8 cellular contexts compared by ENCODE assay signal in the genomic region with DNA sequence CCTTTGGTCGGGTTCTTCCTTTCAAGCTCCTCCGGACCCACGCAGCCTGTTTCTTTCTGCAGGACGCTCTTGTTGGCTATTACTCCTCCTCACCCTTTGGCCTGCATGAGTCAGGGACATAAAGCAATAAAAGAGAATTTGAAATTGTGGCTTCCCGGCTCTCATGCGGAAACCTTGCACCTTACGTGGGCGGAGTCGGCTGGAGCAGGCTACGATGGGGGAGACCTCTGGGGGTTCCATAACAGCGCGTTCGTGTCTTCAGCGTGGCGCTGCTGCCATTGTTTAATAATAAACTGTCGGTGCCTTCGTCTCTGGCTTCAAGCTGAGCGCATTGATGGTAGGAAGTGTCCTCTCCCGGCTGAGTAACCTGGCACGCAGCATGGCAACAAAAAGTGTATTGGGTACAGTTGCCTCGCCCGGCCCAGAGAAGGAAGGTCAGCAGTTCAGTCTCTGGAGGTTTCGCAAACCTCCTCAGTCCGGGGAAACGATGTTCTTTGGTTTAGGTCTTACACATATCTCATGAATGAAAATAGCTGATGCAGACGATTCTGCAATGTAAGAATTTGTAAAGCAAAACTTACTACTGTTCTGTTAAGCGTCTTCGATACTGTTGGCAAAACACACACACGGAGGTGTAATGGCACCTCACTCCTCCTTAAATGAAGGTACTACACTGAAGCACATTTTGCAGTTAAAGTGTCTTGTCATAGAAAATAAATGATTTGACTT. TPM values are rescaled to one million over a fixed set of nuclear protein-coding genes. Genes with fewer than 3 reads are reported as not detected.
A peak's percentile ranks its signal among the peaks of the same experiment; 100 is the strongest.
DNase-seq lines count a peak whose midpoint lies in the region; ATAC-seq lines count a peak whose summit lies in the region.

No MANE protein-coding gene starts in this region.

- no peaks in the 10 kb centered on the region for H3K36me3 ChIP-seq in MG63

- H3K4me1 Mint-ChIP-seq in activated CD4-positive, alpha-beta T cell treated with anti-CD3 and anti-CD28 coated beads, Interleukin-2, amount 10 ng/mL, durations not matched to agents 24 days and 14 days, result peaks cover 22% of the 10 kb centered on the region
- peaks cover 23% of the 10 kb centered on the region for H3K4me1 Mint-ChIP-seq in activated T-helper 17 cell treated with anti-CD3 and anti-CD28 coated beads, Interleukin-2, amount 50 U/mL, for 72 hours

- peaks cover 23% of the 10 kb centered on the region for H3K27me3 Mint-ChIP-seq in activated CD4-positive, alpha-beta T cell treated with anti-CD3 and anti-CD28 coated beads, Interleukin-2, amount 10 ng/mL, durations not matched to agents 24 days and 14 days
- no peaks in the 10 kb centered on the region for H3K27me3 Mint-ChIP-seq in activated T-helper 17 cell treated with anti-CD3 and anti-CD28 coated beads, Interleukin-2, amount 50 U/mL, for 72 hours

- H3K9me3 ChIP-seq in MG63, result no peaks in the 10 kb centered on the region

- H3K27ac Mint-ChIP-seq in activated CD4-positive, alpha-beta T cell treated with anti-CD3 and anti-CD28 coated beads, Interleukin-2, amount 10 ng/mL, durations not matched to agents 24 days and 14 days, result peak overlapping the region; percentile 86
- peak overlapping the region; percentile 99 for H3K27ac Mint-ChIP-seq in activated T-helper 17 cell treated with anti-CD3 and anti-CD28 coated beads, Interleukin-2, amount 50 U/mL, for 72 hours

- peaks cover 18% of the 10 kb centered on the region for H3K36me3 Mint-ChIP-seq in activated CD4-positive, alpha-beta T cell treated with anti-CD3 and anti-CD28 coated beads, Interleukin-2, amount 10 ng/mL, durations not matched to agents 24 days and 14 days (ENCODE audit: low read depth)
- H3K36me3 Mint-ChIP-seq in activated T-helper 17 cell treated with anti-CD3 and anti-CD28 coated beads, Interleukin-2, amount 50 U/mL, for 72 hours (ENCODE audit: low read depth), result peaks cover 6% of the 10 kb centered on the region

- H3K4me3 ChIP-seq in MG63, result peak overlapping the region; percentile 81

- no peaks in the 10 kb centered on the region for H3K27me3 ChIP-seq in MG63

- H3K9me3 Mint-ChIP-seq in activated CD4-positive, alpha-beta T cell treated with anti-CD3 and anti-CD28 coated beads, Interleukin-2, amount 10 ng/mL, durations not matched to agents 24 days and 14 days, result no peaks in the 10 kb centered on the region
- no peaks in the 10 kb centered on the region for H3K9me3 Mint-ChIP-seq in activated T-helper 17 cell treated with anti-CD3 and anti-CD28 coated beads, Interleukin-2, amount 50 U/mL, for 72 hours

- intact Hi-C loops in activated CD4-positive, alpha-beta T cell treated with anti-CD3 and anti-CD28 coated beads, Interleukin-2, amount 10 ng/mL, durations not matched to agents 24 days and 14 days (cut with micrococcal nuclease), result loop anchor here (2.0 to 10.0 kb wide), 7 partner anchors 130 to 760 kb away; a partner anchor contains a TSS
- intact Hi-C loops in cardiac septum (cut with DNase I) (loop anchor here (5.0 kb wide), 1 partner anchor 98 kb away; no protein-coding TSS in a partner anchor), posterior cingulate gyrus (cut with DNase I) (loop anchor here (5.0 kb wide), 1 partner anchor 322 kb away; a partner anchor contains a TSS)

- DNase-seq in activated CD4-positive, alpha-beta T cell treated with anti-CD3 and anti-CD28 coated beads, Interleukin-2, amount 10 ng/mL, durations not matched to agents 24 days and 14 days, result no peak
- no peak for DNase-seq in activated CD4-positive, alpha-beta T cell treated with anti-CD3 and anti-CD28 coated beads for 48 hours
- peak; percentile 43 for DNase-seq in HCEC 1CT
- DNase-seq in MG63, result peak; percentile 67
- peak; percentile 82 for DNase-seq in cardiac septum (ENCODE audit: low spot score)
- DNase-seq in posterior cingulate gyrus, result peak in 7 of 10 donors; percentile 12 to 84 (median 24)
- DNase-seq in NCI-H1436 treated with DMSO at 0.1 percent for 48 hours (lab: John Stamatoyannopoulos, UW), result no peak

- H3K4me3 Mint-ChIP-seq in activated CD4-positive, alpha-beta T cell treated with anti-CD3 and anti-CD28 coated beads, Interleukin-2, amount 10 ng/mL, durations not matched to agents 24 days and 14 days, result peak overlapping the region; percentile 100
- peak overlapping the region; percentile 94 for H3K4me3 Mint-ChIP-seq in activated T-helper 17 cell treated with anti-CD3 and anti-CD28 coated beads, Interleukin-2, amount 50 U/mL, for 72 hours

- peak; percentile 30 for ATAC-seq in activated T-helper 17 cell treated with anti-CD3 and anti-CD28 coated beads, Interleukin-2, amount 50 U/mL, for 72 hours (replicated peaks)

RNA-seq across cellular contexts. Expression of a gene that starts 0.6 kb away (rescaled TPM):
- 9.0 and 9.4 TPM in 2 replicates for total RNA-seq in activated CD4-positive, alpha-beta T cell treated with anti-CD3 and anti-CD28 coated beads, Interleukin-2, amount 10 ng/mL, durations not matched to agents 24 days and 14 days
- 1.2 and 5.1 TPM in 2 replicates for total RNA-seq in MG63 (2014; rRNA removed; shearing (Covaris generic); ENCODE audit: low replicate concordance)
- total RNA-seq in activated T-helper 17 cell treated with anti-CD3 and anti-CD28 coated beads, Interleukin-2, amount 50 U/mL, for 72 hours, result 10 to 100 TPM; 10.8 to 14.8 TPM
- 19.5 TPM for total RNA-seq in cardiac septum

RNA-seq across cellular contexts. Expression of a gene that starts 4.5 kb away (rescaled TPM):
- total RNA-seq in activated CD4-positive, alpha-beta T cell treated with anti-CD3 and anti-CD28 coated beads, Interleukin-2, amount 10 ng/mL, durations not matched to agents 24 days and 14 days, result 0.16 and 0.21 TPM in 2 replicates
- not detected in 2 replicates for total RNA-seq in MG63 (2014; rRNA removed; shearing (Covaris generic); ENCODE audit: low replicate concordance)
- total RNA-seq in activated T-helper 17 cell treated with anti-CD3 and anti-CD28 coated beads, Interleukin-2, amount 50 U/mL, for 72 hours, result under 1 TPM; 0.09 to 0.48 TPM
- 1.2 TPM for total RNA-seq in cardiac septum

Comparison
In these comparisons a context has a peak if more than half of its experiments do, and no peak if none do; other contexts are left out.
1. DNase-seq: peak in HCEC 1CT (single experiment), MG63 (single experiment), cardiac septum (single experiment) and posterior cingulate gyrus (7 of 10); none in activated CD4-positive, alpha-beta T cell treated with anti-CD3 and anti-CD28 coated beads, Interleukin-2, amount 10 ng/mL, durations not matched to agents 24 days and 14 days (single experiment), activated CD4-positive, alpha-beta T cell treated with anti-CD3 and anti-CD28 coated beads for 48 hours (single experiment) and NCI-H1436 treated with DMSO at 0.1 percent for 48 hours (single experiment).